In the genomic region with DNA sequence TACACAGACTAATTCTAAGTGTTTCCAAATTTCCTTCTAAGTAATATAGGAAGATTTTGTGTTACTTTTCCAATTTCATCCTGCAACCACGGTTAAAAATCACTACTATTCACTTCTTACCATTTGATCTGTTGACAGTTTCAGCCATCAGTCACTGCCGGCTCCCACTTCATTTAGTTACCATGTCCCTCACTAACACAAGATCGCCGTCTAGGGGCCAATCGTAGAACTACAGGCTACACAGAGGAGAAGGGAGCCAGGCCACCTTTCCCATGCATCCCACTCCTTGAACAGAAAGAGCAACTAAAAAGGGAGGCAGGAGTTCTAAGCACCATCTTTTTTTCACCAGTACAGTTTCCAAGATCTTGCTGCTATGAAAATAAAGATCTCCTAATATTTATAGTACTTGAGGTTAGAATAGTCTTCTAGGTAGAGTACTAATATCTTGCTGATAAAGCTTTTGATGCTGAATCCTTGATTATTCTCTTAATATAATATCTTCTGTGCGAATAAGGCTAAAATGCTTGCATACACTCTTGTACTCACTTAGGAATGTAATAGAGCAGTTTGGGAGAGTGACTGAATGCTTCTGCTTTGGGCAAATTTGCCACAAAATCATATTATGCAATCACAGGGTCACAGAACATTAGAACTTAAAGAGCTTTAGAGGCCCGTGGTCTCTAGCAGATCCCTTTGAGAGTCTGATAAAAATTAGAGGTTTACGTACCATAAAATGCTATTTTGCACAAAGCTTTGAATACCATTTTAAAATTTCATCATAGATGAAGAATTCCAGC, we compare ENCODE assay signal across 8 cellular contexts. TPM values are rescaled to one million over a fixed set of nuclear protein-coding genes. Genes with fewer than 3 reads are reported as not detected.
DNase-seq lines count a peak whose midpoint lies in the region; ATAC-seq, FAIRE-seq and TF ChIP-seq lines count a peak whose summit lies in the region.

No MANE protein-coding gene starts in this region.

- H3K9me3 Mint-ChIP-seq in activated T-cell treated with anti-CD3 and anti-CD28 coated beads, Interleukin-2, amount 50 U/mL, for 72 hours = peaks cover 3 to 6% of the 10 kb centered on the region in 2 donors

- in situ Hi-C loops in KBM-7 (cut with MboI; ENCODE audit: low pct_unique_long_range_greater_than_20kb, low sequenced_read_pairs) (no loop called here), Panc1 (cut with HindIII; ENCODE audit: low pct_unique_long_range_greater_than_20kb, low sequenced_read_pairs) (no loop called here)

- intact Hi-C loops in Panc1 (cut with micrococcal nuclease; ENCODE audit: unreplicated experiment) = loop anchor here (2.0 kb wide), 3 partner anchors 39 to 159 kb away; a partner anchor contains a TSS
- intact Hi-C loops in ovary (cut with DNase I) = no loop called here

- FAIRE-seq in urothelium cell line (lab: Jason Lieb, UNC) = peak; percentile 40

- CTCF ChIA-PET in Panc1 (lab: Charles Lee) = interaction anchor here (0.8 to 1.5 kb wide), 4 partner anchors 19 to 125 kb away, joined by 3 to 30 read pairs (median 4); a partner anchor contains a TSS

- no peak overlapping the region for H3K4me3 Mint-ChIP-seq in activated T-cell treated with anti-CD3 and anti-CD28 coated beads, Interleukin-2, amount 50 U/mL, for 72 hours

- POLR2A ChIA-PET in Panc1 (lab: Charles Lee) = no interaction called here

- WGBS in ovary, 3 donors = 40 to 58% (median 43%) methylated on average over 8 of the region's 8 CpGs

- no TSS peak for BruUV-seq in Panc1 (replicated peaks; lab: Mats Ljungman, UMichigan)

- TF ChIP-seq EP300 in ovary (IDR thresholded peaks at IDR 0.05) = no peak

- no peak overlapping the region for H3K27ac Mint-ChIP-seq in activated T-cell treated with anti-CD3 and anti-CD28 coated beads, Interleukin-2, amount 50 U/mL, for 72 hours

- peak; percentile 98 for ATAC-seq in Panc1
- ATAC-seq in activated T-cell treated with anti-CD3 and anti-CD28 coated beads, Interleukin-2, amount 50 U/mL, for 72 hours (replicated peaks in 1 of 2) = peak; percentile 75 to 76

- H3K27me3 ChIP-seq in Panc1 (ENCODE audit: control insufficient read depth, insufficient read depth, low read length) (no peaks in the 10 kb centered on the region), ovary (no peaks in the 10 kb centered on the region)

- no peaks in the 10 kb centered on the region for H3K9me3 ChIP-seq in Panc1 (ENCODE audit: control insufficient read depth, insufficient read depth, low read depth, low read length)
- H3K9me3 ChIP-seq in ovary = no peaks in the 10 kb centered on the region

- H3K27ac ChIP-seq in Panc1 (ENCODE audit: low read length) (peak overlapping the region; percentile 48; the same call in 1 of the 2 replicates), ovary (no peak overlapping the region)

- no peak overlapping the region for H3K4me3 ChIP-seq in Panc1 (ENCODE audit: low read depth in 2 of 2, low read length in 2 of 2)
- no peak overlapping the region for H3K4me3 ChIP-seq in ovary

- no peak for TF ChIP-seq POLR2A in ovary (IDR thresholded peaks at IDR 0.05)

- peaks cover 3 to 17% of the 10 kb centered on the region in 2 donors for H3K36me3 Mint-ChIP-seq in activated T-cell treated with anti-CD3 and anti-CD28 coated beads, Interleukin-2, amount 50 U/mL, for 72 hours (ENCODE audit: insufficient read depth in 2 of 2)

- H3K27me3 Mint-ChIP-seq in activated T-cell treated with anti-CD3 and anti-CD28 coated beads, Interleukin-2, amount 50 U/mL, for 72 hours (ENCODE audit: low read depth) = peaks cover 43% of the 10 kb centered on the region

- peaks cover 19% of the 10 kb centered on the region for H3K4me1 Mint-ChIP-seq in activated T-cell treated with anti-CD3 and anti-CD28 coated beads, Interleukin-2, amount 50 U/mL, for 72 hours (ENCODE audit: low read depth)

- H3K4me1 ChIP-seq in Panc1 (ENCODE audit: control insufficient read depth, insufficient read depth, low read length) = peaks cover 20% of the 10 kb centered on the region; the same call in 1 of the 2 replicates
- H3K4me1 ChIP-seq in ovary (ENCODE audit: insufficient read depth) = peaks cover 11% of the 10 kb centered on the region

- TF ChIP-seq CTCF in Panc1 (IDR thresholded peaks at IDR 0.05) (peak; percentile 99), ovary (IDR thresholded peaks at IDR 0.05) (peak in 2 of 3 donors; percentile 27 to 39)

- H3K36me3 ChIP-seq in Panc1 (ENCODE audit: control insufficient read depth, insufficient read depth, low read length) (no peaks in the 10 kb centered on the region), ovary (no peaks in the 10 kb centered on the region)

- DNase-seq in NCI-H2196 (lab: John Stamatoyannopoulos, UW; ENCODE audit: unreplicated experiment) (peak; percentile 42), NCI-H2196 treated with DMSO at 0.1 percent for 48 hours (lab: John Stamatoyannopoulos, UW; ENCODE audit: unreplicated experiment) (no peak), KBM-7 (peak; percentile 88), Panc1 (ENCODE audit: low read depth, low spot score) (peak; percentile 69), fibroblast of the conjunctiva (ENCODE audit: low read depth) (peak; percentile 64), ovary (peak in 4 of 5 donors; percentile 40 to 73 (median 66)), urothelium cell line (ENCODE audit: low spot score) (peak; percentile 80)
- peak; percentile 83 for DNase-seq in activated T-cell treated with anti-CD3 and anti-CD28 coated beads, Interleukin-2, amount 50 U/mL, for 72 hours

RNA-seq across cellular contexts. Expression of a gene that starts 39.5 kb away (rescaled TPM):
- total RNA-seq in Panc1 (2021; ENCODE audit: unreplicated experiment) (86.7 TPM), ovary (10 to 100 TPM in 4 of 7 donors, 1 to 10 TPM in 3; 5.4 to 34.5 (median 12.5) TPM)
- polyA plus RNA-seq in Panc1 (2012; ENCODE audit: insufficient read length) = 142 TPM
- total RNA-seq in activated T-cell treated with anti-CD3 and anti-CD28 coated beads, Interleukin-2, amount 50 U/mL, for 72 hours = 10 to 100 TPM in 1 of 2 donors, 1 to 10 TPM in 1; 9.5 to 24.3 TPM
- polyA plus RNA-seq in ovary = 10 to 100 TPM; 11.7 to 24.5 TPM
